24 cellular contexts compared by ENCODE assay signal in genomic region chr17:53630638-53631037, GRCh38.
DNase-seq lines count a peak whose midpoint lies in the region; ATAC-seq and TF ChIP-seq lines count a peak whose summit lies in the region.
"Had no signal": no experiment of that assay in that cellular context is flagged by ENCODE, and none has a peak within 500 bp of the region (broad histone marks: within the 10 kb centered on the region; RNA-seq: fewer than 3 reads in every experiment).

No MANE protein-coding gene starts in this region.

- H3K4me3 Mint-ChIP-seq in naive thymus-derived CD8-positive, alpha-beta T cell, result no peak overlapping the region
- H3K4me3 Mint-ChIP-seq: B cell; CD4-positive, CD25-positive, alpha-beta regulatory T cell; T-helper 17 cell had no signal

- in situ Hi-C loops in SK-MEL-5 (cut with HindIII; ENCODE audit: low pct_unique_long_range_greater_than_20kb, low sequenced_read_pairs), result no loop called here

- no peak for ATAC-seq in foreskin keratinocyte
- no peak for ATAC-seq in naive thymus-derived CD8-positive, alpha-beta T cell
- ATAC-seq: GM12878, T-helper 17 cell had no signal

- H3K4me1 Mint-ChIP-seq in naive thymus-derived CD8-positive, alpha-beta T cell, result no peaks in the 10 kb centered on the region
- H3K4me1 Mint-ChIP-seq: B cell; CD4-positive, CD25-positive, alpha-beta regulatory T cell; T-helper 17 cell had no signal

- no peaks in the 10 kb centered on the region for H3K27me3 Mint-ChIP-seq in naive thymus-derived CD8-positive, alpha-beta T cell
- H3K27me3 Mint-ChIP-seq: B cell; CD4-positive, CD25-positive, alpha-beta regulatory T cell; T-helper 17 cell had no signal

- peaks cover 35% of the 10 kb centered on the region for H3K4me1 ChIP-seq in foreskin keratinocyte

- H3K36me3 Mint-ChIP-seq in naive thymus-derived CD8-positive, alpha-beta T cell, result no peaks in the 10 kb centered on the region
- H3K36me3 Mint-ChIP-seq: CD4-positive, CD25-positive, alpha-beta regulatory T cell had no signal

- TF ChIP-seq CTCF in foreskin keratinocyte (conservative IDR thresholded peaks at IDR 0.05), result peak; percentile 53

- peaks cover 0 to 8% (median 2%) of the 10 kb centered on the region in 9 donors for H3K9me3 Mint-ChIP-seq in naive thymus-derived CD8-positive, alpha-beta T cell

- H3K27ac Mint-ChIP-seq in naive thymus-derived CD8-positive, alpha-beta T cell, result no peak overlapping the region
- H3K27ac Mint-ChIP-seq: B cell; CD4-positive, CD25-positive, alpha-beta regulatory T cell; T-helper 17 cell had no signal

- no peak overlapping the region for H3K27ac ChIP-seq in foreskin keratinocyte
- H3K27ac ChIP-seq: KMS-11 had no signal

- POLR2A ChIA-PET in naive thymus-derived CD8-positive, alpha-beta T cell (lab: Charles Lee), result no interaction called here

- peak; percentile 23 for DNase-seq in HCEC 1CT
- DNase-seq in SK-MEL-5 (ENCODE audit: low read depth, low spot score), result peak; percentile 14
- no peak for DNase-seq in foreskin keratinocyte
- DNase-seq in renal cortical epithelial cell (ENCODE audit: low read depth), result peak; percentile 15
- no peak for DNase-seq in naive thymus-derived CD8-positive, alpha-beta T cell
- DNase-seq in NCI-H2081 (lab: John Stamatoyannopoulos, UW), result no peak
- DNase-seq in SIG-M5 (lab: John Stamatoyannopoulos, UW), result no peak
- DNase-seq: CD4-positive, CD25-positive, alpha-beta regulatory T cell; DMS53; GDM1; IMR-90; NCI-H1048; NCI-H1417; NCI-H1694; NCI-H2029 treated with DMSO at 0.1 percent for 48 hours; NCI-H226; NCI-H510A; NCI-H69; Right ventricle myocardium superior; RPMI8226; T-helper 17 cell had no signal

- no peaks in the 10 kb centered on the region for H3K27me3 ChIP-seq in foreskin keratinocyte

Comparison
In these comparisons a context has a peak if more than half of its experiments do, and no peak if none do; other contexts are left out.
1. DNase-seq: peak in HCEC 1CT (single experiment), SK-MEL-5 (single experiment) and renal cortical epithelial cell (single experiment); none in foreskin keratinocyte (0 of 2), naive thymus-derived CD8-positive, alpha-beta T cell (0 of 10), NCI-H2081 (0 of 2) and SIG-M5 (single experiment).